1 cellular context compared by ENCODE assay signal in the genomic region with DNA sequence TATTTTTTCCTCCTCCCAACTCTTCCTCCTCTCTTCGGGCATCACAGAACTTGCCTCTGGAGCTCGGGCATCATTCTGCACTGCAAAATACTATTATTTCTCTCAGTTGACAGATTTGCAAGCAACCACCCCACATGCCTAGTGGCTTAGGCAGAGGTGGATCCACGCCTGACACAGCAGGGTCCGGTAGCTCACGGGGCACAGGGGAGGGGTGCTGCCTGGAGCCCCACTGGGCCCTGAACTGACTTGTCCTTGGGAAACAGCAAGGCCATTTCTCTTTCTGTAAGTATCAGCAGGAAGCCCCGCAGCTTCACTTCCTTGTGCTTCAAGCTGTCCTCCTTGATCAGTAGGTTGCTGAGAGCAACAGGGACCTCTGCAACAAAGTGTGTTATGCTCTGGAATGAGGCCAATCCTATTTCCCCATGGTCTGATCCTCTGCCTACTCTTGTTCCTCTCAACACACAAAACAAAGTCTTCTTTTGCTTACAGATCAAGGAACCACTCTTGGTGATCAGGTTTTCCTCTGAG.
TF ChIP-seq lines count a peak whose summit lies in the region.

No MANE protein-coding gene starts in this region.

TF ChIP-seq in H1, 55 proteins besides CTCF, POLR2A, EP300 and RAD21 (continued from another document):
- TF ChIP-seq SP2 (IDR thresholded peaks at IDR 0.05; ENCODE audit: low read length) = no peak
- no peak for TF ChIP-seq CBX5 (IDR thresholded peaks at IDR 0.05; ENCODE audit: low read depth, low read length)
- no peak for TF ChIP-seq CEBPB (IDR thresholded peaks at IDR 0.05; ENCODE audit: low read depth, low read length)
- TF ChIP-seq SUZ12 (IDR thresholded peaks at IDR 0.05; ENCODE audit: low read length) = no peak
- TF ChIP-seq BACH1 (IDR thresholded peaks at IDR 0.05; ENCODE audit: low read length) = no peak
- TF ChIP-seq SIRT6 (IDR thresholded peaks at IDR 0.05; ENCODE audit: low read length) = no peak
- TF ChIP-seq NRF1 (IDR thresholded peaks at IDR 0.05; ENCODE audit: low read depth, low read length) = no peak
